ENCODE assay signal across 15 cellular contexts in the genomic region with DNA sequence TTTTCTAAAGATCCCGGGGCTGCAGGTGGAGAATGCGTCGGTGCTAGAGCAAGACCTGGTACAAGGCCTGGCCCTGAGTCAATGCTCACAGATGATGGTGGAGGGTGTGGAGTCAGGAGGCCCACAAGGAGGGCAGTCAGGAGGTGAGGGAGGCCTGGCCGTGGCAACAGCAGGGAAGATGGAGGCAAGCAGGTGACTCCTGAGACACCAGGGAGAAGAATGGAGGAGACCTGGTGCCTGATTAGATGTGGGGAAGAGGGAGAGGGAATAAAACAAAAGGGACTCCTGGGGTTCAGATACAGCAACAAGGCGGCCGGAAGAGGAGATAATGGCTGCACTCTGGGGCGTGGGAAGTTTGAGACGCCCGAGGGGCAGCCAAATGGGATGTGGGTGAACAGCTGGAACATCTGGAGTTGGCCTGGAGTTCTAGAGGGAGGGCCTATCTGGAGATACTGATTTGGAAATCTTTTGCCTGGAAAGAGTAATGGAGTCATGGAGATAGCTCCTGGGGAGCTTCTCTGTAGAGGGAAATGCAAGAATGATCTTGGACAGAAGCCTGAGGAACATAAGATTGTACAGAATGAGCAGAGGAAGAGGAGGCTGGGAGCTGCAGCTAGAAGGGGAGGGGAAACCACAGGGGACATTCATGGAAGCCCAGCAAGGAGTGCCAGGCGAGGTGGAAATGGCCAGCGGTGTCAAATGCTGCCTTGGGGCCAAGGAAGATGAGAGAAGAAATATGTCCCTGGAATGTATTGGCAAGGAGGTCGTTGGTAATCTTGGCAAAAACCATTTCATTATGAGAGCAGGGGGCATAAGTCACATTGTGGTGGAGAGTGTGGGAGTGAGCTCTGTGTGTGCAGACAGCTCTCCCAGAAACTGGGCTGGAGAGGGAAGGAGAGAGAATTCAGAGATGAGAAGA.
DNase-seq lines count a peak whose midpoint lies in the region; ATAC-seq and TF ChIP-seq lines count a peak whose summit lies in the region.
"Had no signal": no experiment of that assay in that cellular context is flagged by ENCODE, and none has a peak within 500 bp of the region (broad histone marks: within the 10 kb centered on the region; RNA-seq: fewer than 3 reads in every experiment).

No MANE protein-coding gene starts in this region.

- H3K4me3 ChIP-seq in MG63 (no peak overlapping the region), fibroblast of lung (replicated peaks in 1 of 4; ENCODE audit: control extremely low read depth in 1 of 4, insufficient read depth in 1 of 4, low read depth in 3 of 4, low read length in 4 of 4) (no peak overlapping the region), neural progenitor cell (no peak overlapping the region)
- H3K4me3 ChIP-seq: SJCRH30 had no signal

- H2AFZ ChIP-seq in fibroblast of lung (ENCODE audit: low read length) (no peak overlapping the region), neural progenitor cell (replicated peaks) (no peak overlapping the region)

- H4K20me1 ChIP-seq in fibroblast of lung (ENCODE audit: control insufficient read depth, extremely low read depth, insufficient read depth, low read length) = no peaks in the 10 kb centered on the region
- H4K20me1 ChIP-seq in neural progenitor cell (ENCODE audit: low read depth) = no peaks in the 10 kb centered on the region

- peaks cover 10% of the 10 kb centered on the region for H3K9me3 Mint-ChIP-seq in neural progenitor cell
- H3K9me3 Mint-ChIP-seq in stimulated activated naive CD8-positive, alpha-beta T cell treated with anti-CD3 and anti-CD28 coated beads, Interleukin-15, amount 100 ng/mL, for 72 hours = no peaks in the 10 kb centered on the region
- H3K9me3 Mint-ChIP-seq: activated naive CD4-positive, alpha-beta T cell treated with anti-CD3 and anti-CD28 coated beads, Interleukin-2, amount 50 U/mL, for 72 hours; natural killer cell treated with Interleukin-12 subunit alpha and Interleukin-12 subunit beta and Interleukin-15 and Interleukin-18, amount 100 ng/mL, for 72 hours had no signal

- peaks cover 2% of the 10 kb centered on the region for H3K27me3 Mint-ChIP-seq in neural progenitor cell (ENCODE audit: insufficient read depth, low read depth)
- peaks cover 11% of the 10 kb centered on the region for H3K27me3 Mint-ChIP-seq in stimulated activated naive CD8-positive, alpha-beta T cell treated with anti-CD3 and anti-CD28 coated beads, Interleukin-15, amount 100 ng/mL, for 72 hours

- H3K4me1 ChIP-seq in fibroblast of lung (ENCODE audit: control insufficient read depth, extremely low read depth, insufficient read depth, low read length) (peaks cover 2% of the 10 kb centered on the region), neural progenitor cell (no peaks in the 10 kb centered on the region)
- H3K4me1 ChIP-seq: SJCRH30 had no signal

- no peaks in the 10 kb centered on the region for H3K27me3 ChIP-seq in MG63
- peaks cover 5% of the 10 kb centered on the region for H3K27me3 ChIP-seq in fibroblast of lung (ENCODE audit: control insufficient read depth, insufficient read depth, low read length)
- no peaks in the 10 kb centered on the region for H3K27me3 ChIP-seq in neural progenitor cell

- no peaks in the 10 kb centered on the region for H3F3A ChIP-seq in neural progenitor cell (ENCODE audit: low read depth)

- peak; percentile 20 for DNase-seq in A172 (ENCODE audit: low spot score)
- DNase-seq in MG63 = peak; percentile 89
- DNase-seq in fibroblast of lung (ENCODE audit: low read depth in 2 of 2) = peak; percentile 48 to 94
- no peak for DNase-seq in neural progenitor cell (ENCODE audit: low spot score)
- no peak for DNase-seq in G401 (ENCODE audit: low spot score)
- DNase-seq in stimulated activated naive CD8-positive, alpha-beta T cell treated with anti-CD3 and anti-CD28 coated beads, Interleukin-15, amount 100 ng/mL, for 72 hours = no peak
- no peak for DNase-seq in activated T-cell treated with anti-CD3 and anti-CD28 coated beads, Interleukin-2, amount 50 U/mL, for 48 hours
- DNase-seq: kidney; NK-92 treated with Interleukin-12 subunit alpha and Interleukin-12 subunit beta, amount 100 ng/mL, for 24 hours; SJCRH30; stimulated activated CD4-positive, alpha-beta T cell treated with anti-CD3 and anti-CD28 coated beads, Interleukin-12 subunit alpha, Interleukin-12 subunit beta, amount 100 ng/mL, for 4 hours; trophoblast cell had no signal

- no peak for ATAC-seq in stimulated activated naive CD8-positive, alpha-beta T cell treated with anti-CD3 and anti-CD28 coated beads, Interleukin-15, amount 100 ng/mL, for 72 hours
- ATAC-seq in GM19463 (IDR thresholded peaks at IDR 0.05; ENCODE audit: unreplicated experiment) = no peak
- ATAC-seq: activated naive CD4-positive, alpha-beta T cell treated with anti-CD3 and anti-CD28 coated beads, Interleukin-2, amount 50 U/mL, for 72 hours; natural killer cell treated with Interleukin-12 subunit alpha and Interleukin-12 subunit beta and Interleukin-15 and Interleukin-18, amount 100 ng/mL, for 72 hours had no signal

- TF ChIP-seq CTCF in fibroblast of lung (conservative IDR thresholded peaks at IDR 0.05 in 1 of 2, IDR thresholded peaks at IDR 0.05 in 1 of 2; ENCODE audit: low read depth in 1 of 2, low read length in 2 of 2) (no peak), neural progenitor cell (IDR thresholded peaks at IDR 0.05) (no peak)

- no peak overlapping the region for H3K4me2 ChIP-seq in fibroblast of lung (ENCODE audit: extremely low read depth, insufficient read depth, low read length)
- H3K4me2 ChIP-seq in neural progenitor cell = no peak overlapping the region

- in situ Hi-C loops in G401 (cut with HindIII; ENCODE audit: low sequenced_read_pairs) = no loop called here

- H3K4me1 Mint-ChIP-seq in neural progenitor cell = peaks cover 12% of the 10 kb centered on the region
- H3K4me1 Mint-ChIP-seq in stimulated activated naive CD8-positive, alpha-beta T cell treated with anti-CD3 and anti-CD28 coated beads, Interleukin-15, amount 100 ng/mL, for 72 hours = no peaks in the 10 kb centered on the region

- H3K36me3 ChIP-seq in MG63 (no peaks in the 10 kb centered on the region), fibroblast of lung (ENCODE audit: control insufficient read depth, insufficient read depth, low read length) (no peaks in the 10 kb centered on the region), neural progenitor cell (no peaks in the 10 kb centered on the region)
- H3K36me3 ChIP-seq: SJCRH30 had no signal

- H3K79me2 ChIP-seq in fibroblast of lung (ENCODE audit: control insufficient read depth, insufficient read depth, low read length) (no peaks in the 10 kb centered on the region), neural progenitor cell (ENCODE audit: low read depth) (no peaks in the 10 kb centered on the region)

- H3K27ac Mint-ChIP-seq in neural progenitor cell = peak overlapping the region; percentile 38
- H3K27ac Mint-ChIP-seq in stimulated activated naive CD8-positive, alpha-beta T cell treated with anti-CD3 and anti-CD28 coated beads, Interleukin-15, amount 100 ng/mL, for 72 hours = no peak overlapping the region
- H3K27ac Mint-ChIP-seq: activated naive CD4-positive, alpha-beta T cell treated with anti-CD3 and anti-CD28 coated beads, Interleukin-2, amount 50 U/mL, for 72 hours; natural killer cell treated with Interleukin-12 subunit alpha and Interleukin-12 subunit beta and Interleukin-15 and Interleukin-18, amount 100 ng/mL, for 72 hours had no signal

- H3K9me3 ChIP-seq in MG63 = peaks cover 8% of the 10 kb centered on the region
- no peaks in the 10 kb centered on the region for H3K9me3 ChIP-seq in fibroblast of lung (ENCODE audit: control insufficient read depth, insufficient read depth, low read depth, low read length)
- peaks cover 8% of the 10 kb centered on the region for H3K9me3 ChIP-seq in neural progenitor cell (ENCODE audit: low read depth)

- H3K27ac ChIP-seq in fibroblast of lung (ENCODE audit: insufficient read depth, low read length) (no peak overlapping the region), neural progenitor cell (no peak overlapping the region)
- H3K27ac ChIP-seq: SJCRH30 had no signal

- H3K4me3 Mint-ChIP-seq in neural progenitor cell = no peak overlapping the region
- H3K4me3 Mint-ChIP-seq in stimulated activated naive CD8-positive, alpha-beta T cell treated with anti-CD3 and anti-CD28 coated beads, Interleukin-15, amount 100 ng/mL, for 72 hours = no peak overlapping the region
- H3K4me3 Mint-ChIP-seq: natural killer cell treated with Interleukin-12 subunit alpha and Interleukin-12 subunit beta and Interleukin-15 and Interleukin-18, amount 100 ng/mL, for 72 hours had no signal

- no peaks in the 10 kb centered on the region for H3K36me3 Mint-ChIP-seq in neural progenitor cell
- H3K36me3 Mint-ChIP-seq: activated naive CD4-positive, alpha-beta T cell treated with anti-CD3 and anti-CD28 coated beads, Interleukin-2, amount 50 U/mL, for 72 hours; natural killer cell treated with Interleukin-12 subunit alpha and Interleukin-12 subunit beta and Interleukin-15 and Interleukin-18, amount 100 ng/mL, for 72 hours had no signal

- no peak overlapping the region for H3K9ac ChIP-seq in fibroblast of lung (ENCODE audit: insufficient read depth, low read length)
- no peak overlapping the region for H3K9ac ChIP-seq in neural progenitor cell

Comparison
In these comparisons a context has a peak if more than half of its experiments do, and no peak if none do; other contexts are left out.
1. DNase-seq: peak in A172 (single experiment), MG63 (single experiment) and fibroblast of lung (2 of 2); none in neural progenitor cell (single experiment), G401 (single experiment), stimulated activated naive CD8-positive, alpha-beta T cell treated with anti-CD3 and anti-CD28 coated beads, Interleukin-15, amount 100 ng/mL, for 72 hours (0 of 2) and activated T-cell treated with anti-CD3 and anti-CD28 coated beads, Interleukin-2, amount 50 U/mL, for 48 hours (0 of 2).